In genomic region chr14:76761849-76762616, GRCh38 we compare ENCODE assay signal across 9 cellular contexts. TPM values are rescaled to one million over a fixed set of nuclear protein-coding genes. Genes with fewer than 3 reads are reported as not detected.
DNase-seq lines count a peak whose midpoint lies in the region; ATAC-seq, FAIRE-seq and TF ChIP-seq lines count a peak whose summit lies in the region.
"Had no signal": no experiment of that assay in that cellular context is flagged by ENCODE, and none has a peak within 500 bp of the region (broad histone marks: within the 10 kb centered on the region; RNA-seq: fewer than 3 reads in every experiment).

No MANE protein-coding gene starts in this region.

- ATAC-seq in mucosa of descending colon (peak; percentile 59), aorta (ENCODE audit: low FRiP score) (peak; percentile 70)

- H3K27ac ChIP-seq in aorta (ENCODE audit: low read depth in 1 of 2, low read length in 2 of 2), result peak overlapping the region in 1 of 2 donors; percentile 38

- intact Hi-C loops in mucosa of descending colon (cut with DNase I, micrococcal nuclease) (loop anchor here in 1 of 2 donors (10.0 kb wide), 1 partner anchor 47 kb away; no protein-coding TSS in a partner anchor), aorta (cut with DNase I) (no loop called here)

- no peak for FAIRE-seq in GM19239 (lab: Jason Lieb, UNC)
- FAIRE-seq: colon had no signal

- H3K4me3 ChIP-seq in mucosa of descending colon (peak overlapping the region; percentile 30), aorta (ENCODE audit: low read length in 2 of 2) (peak overlapping the region; percentile 54 to 79)

- H3K36me3 ChIP-seq in mucosa of descending colon (ENCODE audit: low read depth) (no peaks in the 10 kb centered on the region), aorta (ENCODE audit: control insufficient read depth in 1 of 2, insufficient read depth in 2 of 2, low read length in 1 of 2) (no peaks in the 10 kb centered on the region)

- WGBS in aorta, 2 donors, result 0 to 1% methylated on average over 54 to 80 of the region's 80 CpGs

- DNase-seq in activated CD8-positive, alpha-beta memory T cell treated with anti-CD3 and anti-CD28 coated beads for 24 hours, result peak; percentile 58
- no peak for DNase-seq in activated CD8-positive, alpha-beta memory T cell treated with anti-CD3 and anti-CD28 coated beads, Interleukin-2, amount 50 U/mL, for 4 hours
- DNase-seq in NCI-H1105 (lab: John Stamatoyannopoulos, UW) (peak; percentile 25), ecto neural progenitor cell (ENCODE audit: low spot score) (peak; percentile 78), mucosa of descending colon (peak in 2 of 3 donors; percentile 24 to 50), aorta (peak; percentile 52 to 76), GM19239 (ENCODE audit: insufficient read length, low spot score) (no peak)
- DNase-seq in stimulated activated CD4-positive, alpha-beta T cell treated with anti-CD3 and anti-CD28 coated beads, Interleukin-2, amount 100 ng/mL, for 48 hours, result no peak

- peaks cover 17% of the 10 kb centered on the region for H3K4me1 ChIP-seq in mucosa of descending colon (ENCODE audit: low read depth)
- H3K4me1 ChIP-seq in aorta (ENCODE audit: control insufficient read depth in 1 of 2, insufficient read depth in 2 of 2, low read length in 2 of 2), result no peaks in the 10 kb centered on the region

- TF ChIP-seq CTCF in mucosa of descending colon (IDR thresholded peaks at IDR 0.05), result no peak

- H3K9me3 ChIP-seq in mucosa of descending colon (no peaks in the 10 kb centered on the region), aorta (ENCODE audit: control insufficient read depth, low read length) (no peaks in the 10 kb centered on the region)

- H3K27me3 ChIP-seq in aorta (ENCODE audit: control insufficient read depth in 1 of 2, insufficient read depth in 2 of 2, low read length in 1 of 2), result no peaks in the 10 kb centered on the region

RNA-seq across cellular contexts. Expression of gene VASH1, which starts 0.8 kb away (rescaled TPM):
- total RNA-seq in mucosa of descending colon (10 to 100 TPM in 1 of 3 donors, 1 to 10 TPM in 2; 4.8 to 11.6 (median 5.4) TPM), aorta (10 to 100 TPM; 16.1 to 42.7 TPM)
- polyA plus RNA-seq in aorta, result 10 to 100 TPM; 13.6 to 26.9 TPM

RNA-seq across cellular contexts. Expression of gene ANGEL1, which starts 50.6 kb away (rescaled TPM):
- 10 to 100 TPM; 12.6 to 17.1 (median 13.5) TPM for total RNA-seq in mucosa of descending colon
- total RNA-seq in aorta, result 10 to 100 TPM; 17.1 to 32.2 TPM
- 1 to 10 TPM; 1.1 to 9.7 TPM for polyA plus RNA-seq in aorta

Comparison
In these comparisons a context has a peak if more than half of its experiments do, and no peak if none do; other contexts are left out.
1. DNase-seq: peak in activated CD8-positive, alpha-beta memory T cell treated with anti-CD3 and anti-CD28 coated beads for 24 hours (single experiment), NCI-H1105 (single experiment), ecto neural progenitor cell (single experiment), mucosa of descending colon (2 of 3) and aorta (2 of 2); none in activated CD8-positive, alpha-beta memory T cell treated with anti-CD3 and anti-CD28 coated beads, Interleukin-2, amount 50 U/mL, for 4 hours (single experiment), stimulated activated CD4-positive, alpha-beta T cell treated with anti-CD3 and anti-CD28 coated beads, Interleukin-2, amount 100 ng/mL, for 48 hours (0 of 2) and GM19239 (single experiment).